ENCODE assay signal across 1 cellular context in genomic region chr10:95475827-95476481, GRCh38.
TF ChIP-seq lines count a peak whose summit lies in the region.

No MANE protein-coding gene starts in this region.

TF ChIP-seq in HepG2, 621 proteins besides CTCF, POLR2A, EP300 and RAD21 (continued from another document and continues in another):
- TF ChIP-seq ZNF7 (CRISPR knock-in tag; IDR thresholded peaks at IDR 0.05) (no peak), ZNF367 (CRISPR knock-in tag; IDR thresholded peaks at IDR 0.05; ENCODE audit: borderline replicate concordance) (no peak), IRX3 (CRISPR knock-in tag; IDR thresholded peaks at IDR 0.05; ENCODE audit: borderline replicate concordance, low read depth) (no peak), SATB2 (CRISPR knock-in tag; IDR thresholded peaks at IDR 0.05) (0 out of 2 replicates have a peak, but pooled peaks have one; percentile 54), LCORL (IDR thresholded peaks at IDR 0.05) (no peak), LCORL (CRISPR knock-in tag; IDR thresholded peaks at IDR 0.05) (peak; percentile 78), NR2F1 (CRISPR knock-in tag; IDR thresholded peaks at IDR 0.05) (peak; percentile 17 to 75; a peak in 3 of 4 replicates), ZNF530 (CRISPR knock-in tag; IDR thresholded peaks at IDR 0.05; ENCODE audit: low read depth) (no peak), ZNF292 (CRISPR knock-in tag; IDR thresholded peaks at IDR 0.05; ENCODE audit: borderline replicate concordance, low read depth) (peak; percentile 68; the same call in 1 of the 2 replicates), HHEX (CRISPR knock-in tag; IDR thresholded peaks at IDR 0.05) (peak; percentile 68), SMAD3 (CRISPR knock-in tag; IDR thresholded peaks at IDR 0.05) (peak; percentile 49; the same call in 1 of the 2 replicates), MXD4 (CRISPR knock-in tag; IDR thresholded peaks at IDR 0.05) (no peak), TAF1 (CRISPR knock-in tag; IDR thresholded peaks at IDR 0.05) (no peak), SNAPC4 (CRISPR knock-in tag; IDR thresholded peaks at IDR 0.05) (no peak), JDP2 (CRISPR knock-in tag; IDR thresholded peaks at IDR 0.05; ENCODE audit: borderline replicate concordance) (no peak), ZNF761 (CRISPR knock-in tag; conservative IDR thresholded peaks at IDR 0.05) (no peak), ZNF709 (CRISPR knock-in tag; IDR thresholded peaks at IDR 0.05) (no peak), FOXC1 (CRISPR knock-in tag; IDR thresholded peaks at IDR 0.05; ENCODE audit: borderline replicate concordance) (peak; percentile 48; the same call in 1 of the 2 replicates), ZEB1 (IDR thresholded peaks at IDR 0.05; ENCODE audit: insufficient replicate concordance, low read depth) (peak; percentile 92), RFXAP (CRISPR knock-in tag; IDR thresholded peaks at IDR 0.05; ENCODE audit: borderline replicate concordance) (peak; percentile 79), KDM1A (CRISPR knock-in tag; IDR thresholded peaks at IDR 0.05) (0 out of 2 replicates have a peak, but pooled peaks have one; percentile 54), RBM22 (optimal IDR thresholded peaks at IDR 0.05; ENCODE audit: low read length) (no peak), MAFF (IDR thresholded peaks at IDR 0.05; ENCODE audit: low read depth, low read length) (no peak), ZNF883 (CRISPR knock-in tag; IDR thresholded peaks at IDR 0.05; ENCODE audit: not compliant biosample characterization) (no peak), ZNF75D (CRISPR knock-in tag; IDR thresholded peaks at IDR 0.05; ENCODE audit: borderline replicate concordance) (no peak), NR1H2 (CRISPR knock-in tag; IDR thresholded peaks at IDR 0.05; ENCODE audit: borderline replicate concordance, low read depth) (no peak), ISL2 (CRISPR knock-in tag; IDR thresholded peaks at IDR 0.05) (peak; percentile 97), SOX13 (IDR thresholded peaks at IDR 0.05) (no peak), SOX13 (CRISPR knock-in tag; conservative IDR thresholded peaks at IDR 0.05 in 1 of 2, IDR thresholded peaks at IDR 0.05 in 1 of 2) (peak in 1 of 2 experiments; percentile 87; a peak in 2 of 4 replicates), SKI (IDR thresholded peaks at IDR 0.05; ENCODE audit: partially characterized antibody) (no peak), GATAD1 (CRISPR knock-in tag; IDR thresholded peaks at IDR 0.05) (peak; percentile 45; the same call in 1 of the 2 replicates), SIN3B (IDR thresholded peaks at IDR 0.05; ENCODE audit: low read length) (no peak), SRSF4 (IDR thresholded peaks at IDR 0.05; ENCODE audit: low read depth, low read length, poor library complexity, severe bottlenecking) (no peak), MXD3 (CRISPR knock-in tag; IDR thresholded peaks at IDR 0.05) (no peak), ZNF710 (CRISPR knock-in tag; IDR thresholded peaks at IDR 0.05; ENCODE audit: borderline replicate concordance) (peak; percentile 79; the same call in 1 of the 2 replicates), EEA1 (CRISPR knock-in tag; IDR thresholded peaks at IDR 0.05; ENCODE audit: borderline replicate concordance) (no peak), ZNF44 (CRISPR knock-in tag; IDR thresholded peaks at IDR 0.05) (0 out of 2 replicates have a peak, but pooled peaks have one; percentile 26), ZNF878 (CRISPR knock-in tag; IDR thresholded peaks at IDR 0.05) (peak; percentile 76), HINFP (CRISPR knock-in tag; IDR thresholded peaks at IDR 0.05; ENCODE audit: low read depth) (no peak), SETDB1 (CRISPR knock-in tag; IDR thresholded peaks at IDR 0.05; ENCODE audit: borderline replicate concordance) (no peak), NFKBIZ (CRISPR knock-in tag; IDR thresholded peaks at IDR 0.05) (peak; percentile 59; the same call in 1 of the 2 replicates), ZNF776 (CRISPR knock-in tag; IDR thresholded peaks at IDR 0.05) (no peak), ZC3H13 (CRISPR knock-in tag; IDR thresholded peaks at IDR 0.05) (no peak), SMYD3 (CRISPR knock-in tag; IDR thresholded peaks at IDR 0.05) (peak; percentile 38; the same call in 1 of the 2 replicates), AFF4 (CRISPR knock-in tag; IDR thresholded peaks at IDR 0.05) (no peak), ZNF34 (CRISPR knock-in tag; IDR thresholded peaks at IDR 0.05; ENCODE audit: borderline replicate concordance) (no peak), SIX4 (CRISPR knock-in tag; IDR thresholded peaks at IDR 0.05) (peak; percentile 59; the same call in 1 of the 2 replicates), ZKSCAN5 (CRISPR knock-in tag; IDR thresholded peaks at IDR 0.05) (no peak)
- TF ChIP-seq, protein P1, sequence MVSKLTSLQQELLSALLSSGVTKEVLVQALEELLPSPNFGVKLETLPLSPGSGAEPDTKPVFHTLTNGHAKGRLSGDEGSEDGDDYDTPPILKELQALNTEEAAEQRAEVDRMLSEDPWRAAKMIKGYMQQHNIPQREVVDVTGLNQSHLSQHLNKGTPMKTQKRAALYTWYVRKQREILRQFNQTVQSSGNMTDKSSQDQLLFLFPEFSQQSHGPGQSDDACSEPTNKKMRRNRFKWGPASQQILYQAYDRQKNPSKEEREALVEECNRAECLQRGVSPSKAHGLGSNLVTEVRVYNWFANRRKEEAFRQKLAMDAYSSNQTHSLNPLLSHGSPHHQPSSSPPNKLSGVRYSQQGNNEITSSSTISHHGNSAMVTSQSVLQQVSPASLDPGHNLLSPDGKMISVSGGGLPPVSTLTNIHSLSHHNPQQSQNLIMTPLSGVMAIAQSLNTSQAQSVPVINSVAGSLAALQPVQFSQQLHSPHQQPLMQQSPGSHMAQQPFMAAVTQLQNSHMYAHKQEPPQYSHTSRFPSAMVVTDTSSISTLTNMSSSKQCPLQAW (CRISPR knock-in tag; IDR thresholded peaks at IDR 0.05), result peak; percentile 90
- TF ChIP-seq, protein P2, sequence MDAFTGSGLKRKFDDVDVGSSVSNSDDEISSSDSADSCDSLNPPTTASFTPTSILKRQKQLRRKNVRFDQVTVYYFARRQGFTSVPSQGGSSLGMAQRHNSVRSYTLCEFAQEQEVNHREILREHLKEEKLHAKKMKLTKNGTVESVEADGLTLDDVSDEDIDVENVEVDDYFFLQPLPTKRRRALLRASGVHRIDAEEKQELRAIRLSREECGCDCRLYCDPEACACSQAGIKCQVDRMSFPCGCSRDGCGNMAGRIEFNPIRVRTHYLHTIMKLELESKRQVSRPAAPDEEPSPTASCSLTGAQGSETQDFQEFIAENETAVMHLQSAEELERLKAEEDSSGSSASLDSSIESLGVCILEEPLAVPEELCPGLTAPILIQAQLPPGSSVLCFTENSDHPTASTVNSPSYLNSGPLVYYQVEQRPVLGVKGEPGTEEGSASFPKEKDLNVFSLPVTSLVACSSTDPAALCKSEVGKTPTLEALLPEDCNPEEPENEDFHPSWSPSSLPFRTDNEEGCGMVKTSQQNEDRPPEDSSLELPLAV (CRISPR knock-in tag; conservative IDR thresholded peaks at IDR 0.05; ENCODE audit: low read depth), result no peak
